ENCODE assay signal across 8 cellular contexts in the genomic region with DNA sequence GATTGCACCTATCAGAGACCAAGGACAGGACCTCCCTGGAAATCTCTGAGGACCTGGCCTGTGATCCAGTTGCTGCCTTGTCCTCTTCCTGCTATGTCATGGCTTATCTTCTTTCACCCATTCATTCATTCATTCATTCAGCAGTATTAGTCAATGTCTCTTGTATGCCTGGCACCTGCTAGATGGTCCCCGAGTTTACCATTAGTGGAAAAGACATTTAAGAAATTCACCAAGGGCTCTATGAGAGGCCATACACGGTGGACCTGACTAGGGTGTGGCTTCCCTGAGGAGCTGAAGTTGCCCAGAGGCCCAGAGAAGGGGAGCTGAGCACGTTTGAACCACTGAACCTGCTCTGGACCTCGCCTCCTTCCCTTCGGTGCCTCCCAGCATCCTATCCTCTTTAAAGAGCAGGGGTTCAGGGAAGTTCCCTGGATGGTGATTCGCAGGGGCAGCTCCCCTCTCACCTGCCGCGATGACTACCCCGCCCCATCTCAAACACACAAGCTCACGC. TPM values are rescaled to one million over a fixed set of nuclear protein-coding genes. Genes with fewer than 3 reads are reported as not detected.
DNase-seq lines count a peak whose midpoint lies in the region; ATAC-seq and TF ChIP-seq lines count a peak whose summit lies in the region.

No MANE protein-coding gene starts in this region.

- DNase-seq in BE2C, result no peak
- DNase-seq in LNCaP clone FGC (ENCODE audit: low read depth), result no peak
- DNase-seq in dorsolateral prefrontal cortex, result no peak
- no peak for DNase-seq in natural killer cell treated with Interleukin-12 subunit alpha and Interleukin-12 subunit beta and Interleukin-15 and Interleukin-18, amount 100 ng/mL, for 72 hours (ENCODE audit: low spot score)
- no peak for DNase-seq in AML-193 (lab: John Stamatoyannopoulos, UW)
- DNase-seq in GM19240 (ENCODE audit: insufficient read length, low spot score), result no peak

- no peaks in the 10 kb centered on the region for H3K27me3 Mint-ChIP-seq in natural killer cell treated with Interleukin-12 subunit alpha and Interleukin-12 subunit beta and Interleukin-15 and Interleukin-18, amount 100 ng/mL, for 72 hours

- peaks cover 21% of the 10 kb centered on the region for H3K4me1 ChIP-seq in BE2C

- peak overlapping the region; percentile 94 for H3K4me3 ChIP-seq in BE2C (ENCODE audit: low read depth, low read length)
- H3K4me3 ChIP-seq in LNCaP clone FGC (ENCODE audit: low read depth, low read length), result peak overlapping the region; percentile 84
- H3K4me3 ChIP-seq in dorsolateral prefrontal cortex, result peak overlapping the region; percentile 59 to 92 (median 82)

- no peaks in the 10 kb centered on the region for H3K9me3 ChIP-seq in BE2C

- intact Hi-C loops in dorsolateral prefrontal cortex (cut with DNase I), result loop anchor here (5.0 kb wide), 1 partner anchor 36 kb away; a partner anchor contains a TSS

- peaks cover 27% of the 10 kb centered on the region for H3K36me3 ChIP-seq in BE2C

- peak overlapping the region; percentile 84 for H3K4me3 Mint-ChIP-seq in natural killer cell treated with Interleukin-12 subunit alpha and Interleukin-12 subunit beta and Interleukin-15 and Interleukin-18, amount 100 ng/mL, for 72 hours

- H3K4me1 Mint-ChIP-seq in natural killer cell treated with Interleukin-12 subunit alpha and Interleukin-12 subunit beta and Interleukin-15 and Interleukin-18, amount 100 ng/mL, for 72 hours (ENCODE audit: low read depth in 2 of 2), result peaks cover 18 to 23% of the 10 kb centered on the region in 2 donors

- H3K36me3 Mint-ChIP-seq in natural killer cell treated with Interleukin-12 subunit alpha and Interleukin-12 subunit beta and Interleukin-15 and Interleukin-18, amount 100 ng/mL, for 72 hours, result no peaks in the 10 kb centered on the region

- ATAC-seq in natural killer cell treated with Interleukin-12 subunit alpha and Interleukin-12 subunit beta and Interleukin-15 and Interleukin-18, amount 100 ng/mL, for 72 hours, result no peak
- ATAC-seq in GM19023 (IDR thresholded peaks at IDR 0.05; ENCODE audit: unreplicated experiment), result no peak
- no peak for ATAC-seq in HG03159 (IDR thresholded peaks at IDR 0.05; ENCODE audit: unreplicated experiment)

- no peaks in the 10 kb centered on the region for H3K27me3 ChIP-seq in BE2C
- H3K27me3 ChIP-seq in dorsolateral prefrontal cortex, result no peaks in the 10 kb centered on the region

- TF ChIP-seq CTCF in BE2C (IDR thresholded peaks at IDR 0.05; ENCODE audit: low read depth, low read length), result no peak
- TF ChIP-seq CTCF in LNCaP clone FGC (IDR thresholded peaks at IDR 0.05; ENCODE audit: control insufficient read depth, extremely low read depth, insufficient read depth), result no peak
- no peak for TF ChIP-seq CTCF in dorsolateral prefrontal cortex (IDR thresholded peaks at IDR 0.05 in 54 of 56, conservative IDR thresholded peaks at IDR 0.05 in 2 of 56; ENCODE audit: low read depth in 1 of 56, partially characterized antibody in 56 of 56)

- H3K27ac Mint-ChIP-seq in natural killer cell treated with Interleukin-12 subunit alpha and Interleukin-12 subunit beta and Interleukin-15 and Interleukin-18, amount 100 ng/mL, for 72 hours, result peak overlapping the region; percentile 92 to 97

- no peaks in the 10 kb centered on the region for H3K9me3 Mint-ChIP-seq in natural killer cell treated with Interleukin-12 subunit alpha and Interleukin-12 subunit beta and Interleukin-15 and Interleukin-18, amount 100 ng/mL, for 72 hours

- H3K27ac ChIP-seq in dorsolateral prefrontal cortex, result peak overlapping the region; percentile 74 to 99 (median 97)

RNA-seq across cellular contexts. Expression of a gene that starts 0.7 kb away (rescaled TPM):
- 3,280 TPM for polyA plus RNA-seq in BE2C (2012; ENCODE audit: insufficient read depth, insufficient read length, low read depth)
- total RNA-seq in dorsolateral prefrontal cortex, result 100 to 1,000 TPM; 175 to 552 (median 413) TPM
- total RNA-seq in natural killer cell treated with Interleukin-12 subunit alpha and Interleukin-12 subunit beta and Interleukin-15 and Interleukin-18, amount 100 ng/mL, for 72 hours, result 100 to 1,000 TPM; 495 to 579 TPM

RNA-seq across cellular contexts. Expression of a gene that starts 35.8 kb away (rescaled TPM):
- polyA plus RNA-seq in BE2C (2012; ENCODE audit: insufficient read depth, insufficient read length, low read depth), result 26.1 TPM
- total RNA-seq in dorsolateral prefrontal cortex, result 10 to 100 TPM; 25.3 to 69.8 (median 42.4) TPM
- total RNA-seq in natural killer cell treated with Interleukin-12 subunit alpha and Interleukin-12 subunit beta and Interleukin-15 and Interleukin-18, amount 100 ng/mL, for 72 hours, result 10 to 100 TPM in 1 of 2 donors, 1 to 10 TPM in 1; 6.8 to 12.5 TPM

RNA-seq across cellular contexts. Expression of a gene that starts 54.7 kb away (rescaled TPM):
- polyA plus RNA-seq in BE2C (2012; ENCODE audit: insufficient read depth, insufficient read length, low read depth), result 0.82 TPM
- total RNA-seq in dorsolateral prefrontal cortex, result 10 to 100 TPM in 1 of 120 experiments, 1 to 10 TPM in 108, under 1 TPM in 11; 0.56 to 10.6 (median 2.5) TPM
- total RNA-seq in natural killer cell treated with Interleukin-12 subunit alpha and Interleukin-12 subunit beta and Interleukin-15 and Interleukin-18, amount 100 ng/mL, for 72 hours, result 10 to 100 TPM in 1 of 2 donors, 1 to 10 TPM in 1; 4.7 to 14.3 TPM
